27 cellular contexts compared by ENCODE assay signal in the genomic region with DNA sequence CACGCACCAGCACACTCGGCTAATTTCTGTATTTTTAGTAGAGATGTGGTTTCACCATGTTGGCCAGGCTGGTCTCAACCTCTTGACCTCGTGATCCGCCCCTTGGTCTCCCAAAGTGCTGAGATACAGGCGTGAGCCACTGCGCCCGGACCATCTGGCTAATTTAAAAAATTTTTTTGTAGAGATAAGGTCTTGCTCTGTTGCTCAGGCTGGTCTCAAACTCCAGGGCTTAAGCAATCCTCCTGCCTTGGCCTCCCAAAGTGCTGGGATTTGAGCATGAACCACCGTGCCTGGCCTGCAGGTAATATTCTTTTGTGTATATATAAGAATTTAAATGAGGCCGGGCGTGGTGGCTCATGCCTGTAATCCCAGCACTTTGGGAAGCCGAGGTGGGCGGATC.
"Had no signal": no experiment of that assay in that cellular context is flagged by ENCODE, and none has a peak within 500 bp of the region (broad histone marks: within the 10 kb centered on the region; RNA-seq: fewer than 3 reads in every experiment).

No MANE protein-coding gene starts in this region.

- ATAC-seq: stimulated activated effector memory CD8-positive, alpha-beta T cell treated with anti-CD3 and anti-CD28 coated beads, Interleukin-12 subunit alpha, Interleukin-12 subunit beta, amount 100 ng/mL, for 72 hours; stimulated activated memory B cell treated with anti-CD40 and anti-IgM and Interleukin-4, amounts not matched to agents 10 μg/mL and 1 μg/mL and 100 μg/mL, for 72 hours; stimulated activated naive B cell treated with anti-CD40 and anti-IgM and Interleukin-4, amounts not matched to agents 10 μg/mL and 1 μg/mL and 100 μg/mL, for 72 hours; stimulated activated naive CD8-positive, alpha-beta T cell treated with anti-CD3 and anti-CD28 coated beads, Interleukin-15, amount 100 ng/mL, for 72 hours; stimulated activated naive CD8-positive, alpha-beta T cell treated with anti-CD3 and anti-CD28 coated beads, Interleukin-15, Interleukin-2, amounts not matched to agents 100 U/mL and 50 U/mL, for 24 hours; upper lobe of right lung had no signal

- H3K4me1 ChIP-seq: uterus had no signal

- H3K4me3 Mint-ChIP-seq: stimulated activated effector memory CD8-positive, alpha-beta T cell treated with anti-CD3 and anti-CD28 coated beads, Interleukin-12 subunit alpha, Interleukin-12 subunit beta, amount 100 ng/mL, for 72 hours; stimulated activated memory B cell treated with anti-CD40 and anti-IgM and Interleukin-4, amounts not matched to agents 10 μg/mL and 1 μg/mL and 100 μg/mL, for 72 hours; stimulated activated naive B cell treated with anti-CD40 and anti-IgM and Interleukin-4, amounts not matched to agents 10 μg/mL and 1 μg/mL and 100 μg/mL, for 72 hours; stimulated activated naive CD8-positive, alpha-beta T cell treated with anti-CD3 and anti-CD28 coated beads, Interleukin-15, amount 100 ng/mL, for 72 hours; stimulated activated naive CD8-positive, alpha-beta T cell treated with anti-CD3 and anti-CD28 coated beads, Interleukin-15, Interleukin-2, amounts not matched to agents 100 ng/mL and 50 ng/mL, for 24 hours; type B pancreatic cell had no signal

- H3K9me3 ChIP-seq: suprapubic skin, testis, thyroid gland, upper lobe of right lung, vagina had no signal

- H3K4me3 ChIP-seq: stomach, suprapubic skin, testis, thoracic aorta, thyroid gland, tibial artery, tibial nerve, transverse colon, upper lobe of left lung, upper lobe of right lung, uterus, vagina had no signal

- H3K27me3 Mint-ChIP-seq: stimulated activated memory B cell treated with anti-CD40 and anti-IgM and Interleukin-4, amounts not matched to agents 10 μg/mL and 1 μg/mL and 100 μg/mL, for 72 hours; stimulated activated naive B cell treated with anti-CD40 and anti-IgM and Interleukin-4, amounts not matched to agents 10 μg/mL and 1 μg/mL and 100 μg/mL, for 72 hours; stimulated activated naive CD8-positive, alpha-beta T cell treated with anti-CD3 and anti-CD28 coated beads, Interleukin-15, amount 100 ng/mL, for 72 hours; stimulated activated naive CD8-positive, alpha-beta T cell treated with anti-CD3 and anti-CD28 coated beads, Interleukin-15, Interleukin-2, amounts not matched to agents 100 ng/mL and 50 ng/mL, for 24 hours; type B pancreatic cell had no signal

- H3K9me3 Mint-ChIP-seq: type B pancreatic cell had no signal

- H3K27ac ChIP-seq: stomach, suprapubic skin, testis, thoracic aorta, thyroid gland, tibial artery, tibial nerve, transverse colon, upper lobe of left lung, upper lobe of right lung, uterus, vagina had no signal

- DNase-seq: stimulated activated CD4-positive, alpha-beta T cell treated with anti-CD3 and anti-CD28 coated beads, Interleukin-2, amount 100 ng/mL, for 48 hours; stimulated activated CD4-positive, alpha-beta T cell treated with anti-CD3 and anti-CD28 coated beads, Interleukin-4, amount 100 ng/mL, for 1 hour; stimulated activated CD4-positive, alpha-beta T cell treated with anti-CD3 and anti-CD28 coated beads, Interleukin-4, amount 100 ng/mL, for 24 hours; stimulated activated CD4-positive, alpha-beta T cell treated with anti-CD3 and anti-CD28 coated beads, Interleukin-4, amount 100 ng/mL, for 4 hours; stimulated activated CD8-positive, alpha-beta memory T cell treated with anti-CD3 and anti-CD28 coated beads, Interleukin-4, amount 100 ng/mL, for 48 hours; stimulated activated naive B cell treated with anti-CD40 and anti-IgM and Interleukin-4, amounts not matched to agents 10 μg/mL and 1 μg/mL and 100 μg/mL, for 72 hours; stimulated activated naive CD4-positive, alpha-beta T cell; stimulated activated naive CD4-positive, alpha-beta T cell treated with Interleukin-2 at 50 U/mL for 16 hours; stimulated activated naive CD8-positive, alpha-beta T cell treated with anti-CD3 and anti-CD28 coated beads, Interleukin-15, amount 100 ng/mL, for 72 hours; stimulated activated naive CD8-positive, alpha-beta T cell treated with anti-CD3 and anti-CD28 coated beads, Interleukin-15, Interleukin-2, amounts not matched to agents 100 U/mL and 50 U/mL, for 24 hours; stomach; substantia nigra; testis; thyroid gland; tibial artery; transverse colon; upper lobe of left lung; upper lobe of right lung; uterus had no signal

- H3K36me3 ChIP-seq: stomach, suprapubic skin, thoracic aorta, thyroid gland, tibial artery, tibial nerve, transverse colon, upper lobe of left lung, upper lobe of right lung, uterus, vagina had no signal

- H3K36me3 Mint-ChIP-seq: stimulated activated effector memory CD8-positive, alpha-beta T cell treated with anti-CD3 and anti-CD28 coated beads, Interleukin-12 subunit alpha, Interleukin-12 subunit beta, amount 100 ng/mL, for 72 hours had no signal

- H3K27ac Mint-ChIP-seq: stimulated activated effector memory CD8-positive, alpha-beta T cell treated with anti-CD3 and anti-CD28 coated beads, Interleukin-12 subunit alpha, Interleukin-12 subunit beta, amount 100 ng/mL, for 72 hours; stimulated activated memory B cell treated with anti-CD40 and anti-IgM and Interleukin-4, amounts not matched to agents 10 μg/mL and 1 μg/mL and 100 μg/mL, for 72 hours; stimulated activated naive B cell treated with anti-CD40 and anti-IgM and Interleukin-4, amounts not matched to agents 10 μg/mL and 1 μg/mL and 100 μg/mL, for 72 hours; stimulated activated naive CD8-positive, alpha-beta T cell treated with anti-CD3 and anti-CD28 coated beads, Interleukin-15, amount 100 ng/mL, for 72 hours; stimulated activated naive CD8-positive, alpha-beta T cell treated with anti-CD3 and anti-CD28 coated beads, Interleukin-15, Interleukin-2, amounts not matched to agents 100 ng/mL and 50 ng/mL, for 24 hours; type B pancreatic cell had no signal

- H3K27me3 ChIP-seq: stomach, suprapubic skin, testis, thyroid gland, tibial artery, tibial nerve, transverse colon, upper lobe of left lung, upper lobe of right lung, uterus, vagina had no signal
